Comparison of ENCODE assay signal across 25 cellular contexts in genomic region chr4:73911746-73912145, GRCh38. TPM values are rescaled to one million over a fixed set of nuclear protein-coding genes. Genes with fewer than 3 reads are reported as not detected.
"Had no signal": no experiment of that assay in that cellular context is flagged by ENCODE, and none has a peak within 500 bp of the region (broad histone marks: within the 10 kb centered on the region; RNA-seq: fewer than 3 reads in every experiment).

No MANE protein-coding gene starts in this region.

- DNase-seq: activated CD4-positive, alpha-beta T cell treated with anti-CD3 and anti-CD28 coated beads for 1 hour; activated CD8-positive, alpha-beta memory T cell treated with anti-CD3 and anti-CD28 coated beads, Interleukin-2, amount 50 U/mL, for 48 hours; activated naive CD4-positive, alpha-beta T cell treated with anti-CD3 and anti-CD28 coated beads for 36 hours; activated T-cell treated with anti-CD3 and anti-CD28 coated beads, Interleukin-2, amount 50 U/mL, for 48 hours; anterior cingulate cortex; body of pancreas; erythroblast; heart right ventricle; lower lobe of right lung; naive thymus-derived CD4-positive, alpha-beta T cell; right cardiac atrium; stimulated activated CD4-positive, alpha-beta T cell treated with anti-CD3 and anti-CD28 coated beads, Interleukin-15, amount 100 ng/mL, for 24 hours; stomach; T-helper 1 cell; T-helper 9 cell had no signal

- H3K4me3 ChIP-seq: body of pancreas, cardiac muscle cell, heart right ventricle, lower lobe of right lung, stomach, suprapubic skin, tibial nerve had no signal

RNA-seq across cellular contexts. Expression of gene CXCL1, which starts 42.6 kb away (rescaled TPM):
- total RNA-seq: activated CD8-positive, alpha-beta memory T cell treated with anti-CD3 and anti-CD28 coated beads for 36 hours; activated naive CD4-positive, alpha-beta T cell treated with anti-CD3 and anti-CD28 coated beads for 36 hours; cardiac muscle cell had no signal

RNA-seq across cellular contexts. Expression of gene PF4V1, which starts 58.6 kb away (rescaled TPM):
- total RNA-seq: activated CD8-positive, alpha-beta memory T cell treated with anti-CD3 and anti-CD28 coated beads for 36 hours; activated naive CD4-positive, alpha-beta T cell treated with anti-CD3 and anti-CD28 coated beads for 36 hours; body of pancreas; cardiac muscle cell; chondrocyte; heart right ventricle; left lobe of liver; lower lobe of right lung; mesenteric fat pad; naive thymus-derived CD4-positive, alpha-beta T cell; osteoblast; progenitor cell of endocrine pancreas; right cardiac atrium; skeletal muscle tissue; stomach; suprapubic skin; tibial nerve had no signal
